ENCODE assay signal across 1 cellular context in the genomic region with DNA sequence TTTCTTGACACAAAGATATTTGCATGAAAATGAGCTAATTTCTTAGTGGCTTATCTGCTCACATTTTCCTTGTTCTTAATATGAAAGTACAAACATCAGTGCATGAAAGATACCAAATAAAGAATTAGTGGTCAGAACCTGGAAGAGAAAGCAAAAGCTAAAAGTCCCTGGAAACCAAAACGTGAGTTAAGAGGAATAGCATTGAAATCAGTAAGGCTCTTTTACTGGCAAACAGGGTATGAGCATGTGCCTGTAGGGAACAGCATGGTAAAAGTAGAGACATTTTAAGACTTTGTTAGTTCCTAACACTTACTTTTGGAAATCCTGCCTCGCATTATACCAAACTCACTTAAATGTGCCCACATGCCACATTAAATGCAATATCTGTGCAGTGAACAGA.
TF ChIP-seq lines count a peak whose summit lies in the region.

No MANE protein-coding gene starts in this region.

TF ChIP-seq in H1, 55 proteins besides CTCF, POLR2A, EP300 and RAD21 (continued from another document):
- TF ChIP-seq GABPA (IDR thresholded peaks at IDR 0.05; ENCODE audit: borderline replicate concordance, insufficient read depth, low read length) (no peak), CHD2 (IDR thresholded peaks at IDR 0.05; ENCODE audit: low read length) (no peak), JUND (IDR thresholded peaks at IDR 0.05; ENCODE audit: low read length) (no peak), MAFK (IDR thresholded peaks at IDR 0.05; ENCODE audit: low read depth, low read length) (no peak), ASH2L (IDR thresholded peaks at IDR 0.05; ENCODE audit: low read length) (no peak), NANOG (IDR thresholded peaks at IDR 0.05; ENCODE audit: insufficient read depth, low read depth, low read length, poor library complexity, severe bottlenecking) (no peak), KDM5A (IDR thresholded peaks at IDR 0.05; ENCODE audit: low read length) (no peak), SP1 (IDR thresholded peaks at IDR 0.05; ENCODE audit: low read depth, low read length) (no peak), RBBP5 (IDR thresholded peaks at IDR 0.05; ENCODE audit: borderline replicate concordance, low read depth, low read length) (no peak), CEBPB (IDR thresholded peaks at IDR 0.05; ENCODE audit: low read depth, low read length) (no peak), BACH1 (IDR thresholded peaks at IDR 0.05; ENCODE audit: low read length) (no peak), HDAC2 (IDR thresholded peaks at IDR 0.05; ENCODE audit: borderline replicate concordance in 1 of 2, low read depth in 2 of 2, low read length in 2 of 2) (no peak)
